12 cellular contexts compared by ENCODE assay signal in the genomic region with DNA sequence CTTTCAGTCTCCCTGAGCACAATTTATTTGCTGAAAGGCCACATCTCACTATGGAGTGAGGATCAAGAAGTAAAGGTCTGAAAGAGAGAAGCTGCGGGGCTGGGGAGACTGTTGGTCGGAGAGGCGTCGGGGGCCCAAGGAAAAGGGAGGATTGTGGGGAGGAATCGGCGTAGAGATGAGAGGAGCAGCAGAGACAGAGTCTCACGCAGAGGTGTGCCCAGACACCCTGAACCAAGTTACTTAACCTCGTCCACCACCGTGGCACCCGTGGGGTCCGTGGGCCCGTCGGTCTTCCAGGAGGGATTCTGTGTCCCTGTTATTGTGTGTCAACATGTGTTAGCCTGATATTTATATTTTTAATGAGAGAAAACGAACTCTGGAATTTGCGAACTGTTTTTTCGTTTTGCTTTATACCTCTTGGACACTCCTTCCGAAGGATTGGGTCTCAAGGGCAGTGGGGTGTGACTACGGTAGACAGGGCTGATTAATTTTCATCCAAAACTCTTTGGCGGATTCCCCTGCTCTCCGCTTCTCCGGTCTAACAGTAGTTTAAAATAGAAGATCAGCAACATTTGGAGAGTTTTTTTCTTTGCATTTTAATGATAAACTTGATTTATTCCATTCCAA. TPM values are rescaled to one million over a fixed set of nuclear protein-coding genes. Genes with fewer than 3 reads are reported as not detected.
DNase-seq lines count a peak whose midpoint lies in the region; ATAC-seq and TF ChIP-seq lines count a peak whose summit lies in the region.
"Had no signal": no experiment of that assay in that cellular context is flagged by ENCODE, and none has a peak within 500 bp of the region (broad histone marks: within the 10 kb centered on the region; RNA-seq: fewer than 3 reads in every experiment).

No MANE protein-coding gene starts in this region.

- H4K20me1 ChIP-seq in mammary epithelial cell (ENCODE audit: insufficient read depth, low read length): no peaks in the 10 kb centered on the region

- H3K27me3 ChIP-seq in sigmoid colon: no peaks in the 10 kb centered on the region
- H3K27me3 ChIP-seq in mammary epithelial cell (ENCODE audit: insufficient read depth, low read length): no peaks in the 10 kb centered on the region

- H3K4me1 ChIP-seq in sigmoid colon (peaks cover 0 to 19% (median 18%) of the 10 kb centered on the region in 4 donors), mammary epithelial cell (ENCODE audit: insufficient read depth, low read length) (peaks cover 24% of the 10 kb centered on the region)

- TF ChIP-seq EP300 in sigmoid colon (IDR thresholded peaks at IDR 0.05): no peak

- no peak overlapping the region for H3K27ac ChIP-seq in SK-N-MC
- H3K27ac ChIP-seq in sigmoid colon: no peak overlapping the region
- no peak overlapping the region for H3K27ac ChIP-seq in mammary epithelial cell (ENCODE audit: insufficient read depth, low read depth, low read length)

- ATAC-seq in left lobe of liver: no peak
- no peak for ATAC-seq in GM21737 (IDR thresholded peaks at IDR 0.05; ENCODE audit: unreplicated experiment)
- no peak for ATAC-seq in HG03378 (IDR thresholded peaks at IDR 0.05; ENCODE audit: unreplicated experiment)

- WGBS in sigmoid colon, 2 donors: 92 to 93% methylated on average over 21 of the region's 21 CpGs
- 92% methylated on average over 21 of the region's 21 CpGs for WGBS in mammary epithelial cell (ENCODE audit: low coverage, missing lambda C conversion rate)

- H3K4me2 ChIP-seq in mammary epithelial cell (ENCODE audit: insufficient read depth, low read depth, low read length): no peak overlapping the region

- no peak overlapping the region for H3K4me3 ChIP-seq in SK-N-MC
- no peak overlapping the region for H3K4me3 ChIP-seq in sigmoid colon
- H3K4me3 ChIP-seq in mammary epithelial cell (replicated peaks in 1 of 3; ENCODE audit: insufficient read depth in 1 of 3, low read depth in 2 of 3, low read length in 3 of 3): no peak overlapping the region

- intact Hi-C loops in sigmoid colon (cut with DNase I): loop anchor here (10.0 kb wide), 3 partner anchors 172 to 438 kb away; a partner anchor contains a TSS
- intact Hi-C loops in mammary epithelial cell (cut with micrococcal nuclease): no loop called here

- TF ChIP-seq POLR2A in sigmoid colon (IDR thresholded peaks at IDR 0.05): no peak

- dilution Hi-C loops in mammary epithelial cell (cut with HindIII; ENCODE audit: low sequenced_read_pairs): loop anchor here (5.0 kb wide), 1 partner anchor 95 kb away; no protein-coding TSS in a partner anchor

- TF ChIP-seq CTCF in sigmoid colon (IDR thresholded peaks at IDR 0.05) (no peak), mammary epithelial cell (conservative IDR thresholded peaks at IDR 0.05 in 1 of 2, IDR thresholded peaks at IDR 0.05 in 1 of 2; ENCODE audit: extremely low read depth in 1 of 2, insufficient read depth in 1 of 2, low read depth in 1 of 2, low read length in 2 of 2) (no peak)

- H3K36me3 ChIP-seq in SK-N-MC (ENCODE audit: insufficient read depth, low read length) (no peaks in the 10 kb centered on the region), sigmoid colon (peaks cover 0 to 19% (median 5%) of the 10 kb centered on the region in 4 donors), mammary epithelial cell (ENCODE audit: insufficient read depth, low read length) (no peaks in the 10 kb centered on the region)

- BruUV-seq in mammary epithelial cell (replicated peaks; lab: Mats Ljungman, UMichigan): no TSS peak

- CTCF ChIA-PET in mammary epithelial cell (lab: Charles Lee; ENCODE audit: low non-redundant PET): no interaction called here

- H3K9me3 ChIP-seq in SK-N-MC (ENCODE audit: low read depth, low read length): no peaks in the 10 kb centered on the region
- no peaks in the 10 kb centered on the region for H3K9me3 ChIP-seq in sigmoid colon
- H3K9me3 ChIP-seq in mammary epithelial cell (replicated peaks; ENCODE audit: insufficient read depth, low read length): no peaks in the 10 kb centered on the region

- H2AFZ ChIP-seq in mammary epithelial cell (ENCODE audit: low read depth, low read length): no peak overlapping the region

- peaks cover 10% of the 10 kb centered on the region for H3K79me2 ChIP-seq in mammary epithelial cell (ENCODE audit: insufficient read depth, low read length)

- in situ Hi-C loops in mammary epithelial cell (cut with MboI; ENCODE audit: low sequenced_read_pairs in 2 of 2): loop anchor here (25.0 kb wide), 2 partner anchors 420 to 705 kb away; no protein-coding TSS in a partner anchor

- H3K9ac ChIP-seq in SK-N-MC (ENCODE audit: insufficient read length): peak overlapping the region; percentile 4
- H3K9ac ChIP-seq in mammary epithelial cell (ENCODE audit: insufficient read depth, low read length): no peak overlapping the region

- DNase-seq in activated CD8-positive, alpha-beta memory T cell treated with anti-CD3 and anti-CD28 coated beads for 24 hours: peak; percentile 61
- no peak for DNase-seq in activated CD8-positive, alpha-beta memory T cell treated with anti-CD3 and anti-CD28 coated beads, Interleukin-2, amount 50 U/mL, for 4 hours
- DNase-seq in SK-N-MC (ENCODE audit: low read depth, low spot score): no peak
- DNase-seq in left lobe of liver (ENCODE audit: low spot score): peak; percentile 58
- DNase-seq in sigmoid colon: peak; percentile 73
- DNase-seq in mammary epithelial cell: no peak
- DNase-seq: anterior cingulate cortex, DND-41, foreskin melanocyte had no signal

RNA-seq across cellular contexts. Expression of a gene that starts 3.9 kb away (rescaled TPM):
- total RNA-seq in left lobe of liver (23.0 TPM), sigmoid colon (10 to 100 TPM; 30.3 to 80.9 (median 37.2) TPM), mammary epithelial cell (10 to 100 TPM; 22.7 to 31.9 TPM)
- polyA plus RNA-seq in sigmoid colon (10 to 100 TPM; 12.1 to 42.8 (median 21.0) TPM), mammary epithelial cell (9.1 TPM)
- 16.6 TPM for polyA minus RNA-seq in mammary epithelial cell

RNA-seq across cellular contexts. Expression of a gene that starts 49.5 kb away (rescaled TPM):
- total RNA-seq in left lobe of liver: 1,159 TPM
- total RNA-seq in sigmoid colon: under 1 TPM; under 0.01 TPM
- polyA plus RNA-seq in sigmoid colon: not detected
- total RNA-seq in mammary epithelial cell: 1,000 to 10,000 TPM in 1 of 2 donors, under 1 TPM in 1; under 0.01 to 1,042 TPM
- not detected for polyA plus RNA-seq in mammary epithelial cell
- under 0.01 TPM for polyA minus RNA-seq in mammary epithelial cell
- total RNA-seq: LHCN-M2 had no signal

Comparison
In these comparisons a context has a peak if more than half of its experiments do, and no peak if none do; other contexts are left out.
1. DNase-seq: peak in activated CD8-positive, alpha-beta memory T cell treated with anti-CD3 and anti-CD28 coated beads for 24 hours (single experiment), left lobe of liver (single experiment) and sigmoid colon (single experiment); none in activated CD8-positive, alpha-beta memory T cell treated with anti-CD3 and anti-CD28 coated beads, Interleukin-2, amount 50 U/mL, for 4 hours (single experiment), SK-N-MC (single experiment) and mammary epithelial cell (single experiment).